ENCODE assay signal across 9 cellular contexts in genomic region chr5:133247881-133248642, GRCh38.
DNase-seq lines count a peak whose midpoint lies in the region; ATAC-seq and TF ChIP-seq lines count a peak whose summit lies in the region.
"Had no signal": no experiment of that assay in that cellular context is flagged by ENCODE, and none has a peak within 500 bp of the region (broad histone marks: within the 10 kb centered on the region; RNA-seq: fewer than 3 reads in every experiment).

No MANE protein-coding gene starts in this region.

- no peaks in the 10 kb centered on the region for H3K27me3 Mint-ChIP-seq in type B pancreatic cell
- no peaks in the 10 kb centered on the region for H3K27me3 Mint-ChIP-seq in activated CD4-positive, alpha-beta T cell treated with anti-CD3 and anti-CD28 coated beads for 36 hours

- H3K4me3 ChIP-seq in SK-N-SH (ENCODE audit: low read depth in 2 of 2, low read length in 1 of 2) (no peak overlapping the region), right cardiac atrium (ENCODE audit: low read length) (no peak overlapping the region)

- H3K4me2 ChIP-seq in SK-N-SH, result no peak overlapping the region

- no peaks in the 10 kb centered on the region for H3K9me3 Mint-ChIP-seq in type B pancreatic cell
- no peaks in the 10 kb centered on the region for H3K9me3 Mint-ChIP-seq in activated CD4-positive, alpha-beta T cell treated with anti-CD3 and anti-CD28 coated beads for 36 hours (ENCODE audit: low read depth)
- H3K9me3 Mint-ChIP-seq: natural killer cell had no signal

- no peaks in the 10 kb centered on the region for H3K27me3 ChIP-seq in SK-N-SH (ENCODE audit: insufficient read depth)
- H3K27me3 ChIP-seq in right cardiac atrium (ENCODE audit: control insufficient read depth, insufficient read depth), result no peaks in the 10 kb centered on the region

- H2AFZ ChIP-seq in SK-N-SH (ENCODE audit: low read depth), result no peak overlapping the region

- no peaks in the 10 kb centered on the region for H3K79me2 ChIP-seq in SK-N-SH (ENCODE audit: insufficient read depth)

- H4K20me1 ChIP-seq in SK-N-SH (ENCODE audit: insufficient read depth), result no peaks in the 10 kb centered on the region

- POLR2A ChIA-PET in SK-N-SH (lab: Yijun Ruan, JAX), result interaction anchor here (0.8 kb wide), 1 partner anchor 138 kb away, joined by 3 read pairs; no protein-coding TSS in a partner anchor
- POLR2A ChIA-PET in activated CD4-positive, alpha-beta T cell treated with anti-CD3 and anti-CD28 coated beads for 36 hours (lab: Charles Lee), result no interaction called here

- H3F3A ChIP-seq in SK-N-SH (replicated peaks; ENCODE audit: insufficient read depth), result peaks cover 10% of the 10 kb centered on the region

- H3K9me2 ChIP-seq in SK-N-SH, result no peaks in the 10 kb centered on the region

- WGBS in SK-N-SH (ENCODE audit: low lambda C conversion rate), result 67% methylated on average over 4 of the region's 6 CpGs
- 68% methylated on average over 6 of the region's 6 CpGs for WGBS in right cardiac atrium

- H3K9me3 ChIP-seq in SK-N-SH, result no peaks in the 10 kb centered on the region
- no peaks in the 10 kb centered on the region for H3K9me3 ChIP-seq in right cardiac atrium (ENCODE audit: control insufficient read depth, low read length)

- H3K9ac ChIP-seq in SK-N-SH, result no peak overlapping the region

- CTCF ChIA-PET in SK-N-SH (lab: Yijun Ruan, JAX), result interaction anchor here (0.5 to 9.0 kb wide), 30 partner anchors 10 to 697 kb away, joined by 3 to 117 read pairs (median 3); no protein-coding TSS in a partner anchor
- CTCF ChIA-PET in activated CD4-positive, alpha-beta T cell treated with anti-CD3 and anti-CD28 coated beads for 36 hours (lab: Charles Lee), result interaction anchor here (0.5 kb wide), 1 partner anchor 417 kb away, joined by 3 read pairs; no protein-coding TSS in a partner anchor

- intact Hi-C loops in right cardiac atrium (cut with DNase I), result loop anchor here in 3 of 4 donors (5.0 to 10.0 kb wide), 2 partner anchors 123 to 136 kb away; no protein-coding TSS in a partner anchor
- intact Hi-C loops in activated CD4-positive, alpha-beta T cell treated with anti-CD3 and anti-CD28 coated beads for 36 hours (cut with DNase I, micrococcal nuclease), result no loop called here

- H3K4me3 Mint-ChIP-seq in type B pancreatic cell, result no peak overlapping the region
- H3K4me3 Mint-ChIP-seq in activated CD4-positive, alpha-beta T cell treated with anti-CD3 and anti-CD28 coated beads for 36 hours, result no peak overlapping the region
- H3K4me3 Mint-ChIP-seq: natural killer cell had no signal

- TF ChIP-seq RAD21 in SK-N-SH (IDR thresholded peaks at IDR 0.05; ENCODE audit: low read length), result peak; percentile 76

- TF ChIP-seq CTCF in SK-N-SH (IDR thresholded peaks at IDR 0.05) (peak; percentile 61), type B pancreatic cell (conservative IDR thresholded peaks at IDR 0.05) (peak; percentile 66)

- H3K4me1 Mint-ChIP-seq in type B pancreatic cell (ENCODE audit: unreplicated experiment), result peaks cover 27% of the 10 kb centered on the region
- peaks cover 20% of the 10 kb centered on the region for H3K4me1 Mint-ChIP-seq in activated CD4-positive, alpha-beta T cell treated with anti-CD3 and anti-CD28 coated beads for 36 hours
- H3K4me1 Mint-ChIP-seq: natural killer cell had no signal

- H3K27ac Mint-ChIP-seq in type B pancreatic cell, result no peak overlapping the region
- no peak overlapping the region for H3K27ac Mint-ChIP-seq in activated CD4-positive, alpha-beta T cell treated with anti-CD3 and anti-CD28 coated beads for 36 hours
- H3K27ac Mint-ChIP-seq: natural killer cell had no signal

- no peaks in the 10 kb centered on the region for H3K36me3 ChIP-seq in SK-N-SH (replicated peaks in 1 of 2; ENCODE audit: control insufficient read depth in 1 of 2, insufficient read depth in 2 of 2, low read length in 1 of 2)

- no peak overlapping the region for H3K27ac ChIP-seq in SK-N-SH (ENCODE audit: low read depth in 2 of 2, low read length in 1 of 2)
- no peak overlapping the region for H3K27ac ChIP-seq in right cardiac atrium (ENCODE audit: low read length)

- ATAC-seq in right cardiac atrium, result peak; percentile 18 to 73
- ATAC-seq in activated CD4-positive, alpha-beta T cell treated with anti-CD3 and anti-CD28 coated beads for 36 hours, result no peak

- no peak for TF ChIP-seq EP300 in SK-N-SH (IDR thresholded peaks at IDR 0.05; ENCODE audit: borderline replicate concordance in 1 of 2, low read depth in 1 of 2, low read length in 1 of 2)

- H3K4me1 ChIP-seq in SK-N-SH (ENCODE audit: control insufficient read depth in 1 of 2, insufficient read depth in 2 of 2, low read depth in 1 of 2, low read length in 1 of 2), result peaks cover 0 to 26% of the 10 kb centered on the region in 2 experiments; a peak in 1 of 4 replicates
- no peaks in the 10 kb centered on the region for H3K4me1 ChIP-seq in right cardiac atrium (ENCODE audit: control insufficient read depth, insufficient read depth, low read length)

- no peaks in the 10 kb centered on the region for H3K36me3 Mint-ChIP-seq in type B pancreatic cell
- no peaks in the 10 kb centered on the region for H3K36me3 Mint-ChIP-seq in activated CD4-positive, alpha-beta T cell treated with anti-CD3 and anti-CD28 coated beads for 36 hours (ENCODE audit: low read depth)
- H3K36me3 Mint-ChIP-seq: natural killer cell had no signal

- peak; percentile 44 for DNase-seq in NCI-H82 (lab: John Stamatoyannopoulos, UW)
- DNase-seq in NCI-H82 treated with DMSO at 0.1 percent for 48 hours (lab: John Stamatoyannopoulos, UW; ENCODE audit: unreplicated experiment), result no peak
- DNase-seq in SK-N-SH, result peak; percentile 73
- peak in 1 of 3 donors; percentile 47 for DNase-seq in right cardiac atrium
- no peak for DNase-seq in type B pancreatic cell (ENCODE audit: extremely low spot score, unreplicated experiment)
- DNase-seq in activated CD4-positive, alpha-beta T cell treated with anti-CD3 and anti-CD28 coated beads for 36 hours, result no peak
- no peak for DNase-seq in NCI-H187 treated with DMSO at 0.1 percent for 48 hours (lab: John Stamatoyannopoulos, UW)
- no peak for DNase-seq in mucosa of gallbladder (ENCODE audit: low spot score)
- DNase-seq: natural killer cell had no signal

TF ChIP-seq in SK-N-SH, 30 proteins besides CTCF, POLR2A, EP300 and RAD21:
- TF ChIP-seq FOXJ3 (CRISPR knock-in tag; IDR thresholded peaks at IDR 0.05) (no peak), SMC3 (IDR thresholded peaks at IDR 0.05; ENCODE audit: low read depth, low read length) (peak; percentile 78)
TF ChIP-seq in SK-N-SH: peak in this region for 1.

Comparison
In these comparisons a context has a peak if more than half of its experiments do, and no peak if none do; other contexts are left out.
1. DNase-seq: peak in NCI-H82 (single experiment) and SK-N-SH (single experiment); none in NCI-H82 treated with DMSO at 0.1 percent for 48 hours (single experiment), type B pancreatic cell (single experiment), activated CD4-positive, alpha-beta T cell treated with anti-CD3 and anti-CD28 coated beads for 36 hours (single experiment), NCI-H187 treated with DMSO at 0.1 percent for 48 hours (single experiment) and mucosa of gallbladder (single experiment).
2. intact Hi-C loops: an anchor here in right cardiac atrium (5.0 to 10.0 kb wide); none called in activated CD4-positive, alpha-beta T cell treated with anti-CD3 and anti-CD28 coated beads for 36 hours.